In the genomic region with DNA sequence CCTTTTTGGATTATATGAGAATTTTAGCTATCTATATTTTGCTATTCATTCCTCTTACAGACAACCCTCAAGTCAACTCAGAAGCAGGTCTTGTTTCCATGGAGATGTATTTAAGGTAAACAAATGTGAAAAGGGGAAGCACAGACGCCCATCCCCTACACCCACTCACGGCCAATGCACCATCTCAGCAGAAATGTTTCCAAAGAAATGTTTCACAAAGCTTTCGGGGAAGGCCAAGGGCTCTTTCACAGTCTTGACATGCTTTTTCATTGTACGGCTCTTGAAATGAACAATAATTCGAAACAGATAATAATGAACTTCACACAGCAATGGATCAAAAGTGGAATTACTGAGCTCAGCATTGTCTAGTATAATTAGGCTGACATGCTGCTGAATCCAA, we compare ENCODE assay signal across 1 cellular context.
TF ChIP-seq lines count a peak whose summit lies in the region.

No MANE protein-coding gene starts in this region.

TF ChIP-seq in GM23338, 12 proteins besides CTCF, POLR2A, EP300 and RAD21 (continued from another document):
- TF ChIP-seq ZNF462 (CRISPR knock-in tag; IDR thresholded peaks at IDR 0.05) (no peak), EZH2phosphoT487 (IDR thresholded peaks at IDR 0.05; ENCODE audit: unreplicated experiment) (no peak), POLR2AphosphoS5 (IDR thresholded peaks at IDR 0.05; ENCODE audit: low read depth) (no peak), ZNF331 (CRISPR knock-in tag; IDR thresholded peaks at IDR 0.05; ENCODE audit: low read depth) (no peak)
- TF ChIP-seq, protein P1, sequence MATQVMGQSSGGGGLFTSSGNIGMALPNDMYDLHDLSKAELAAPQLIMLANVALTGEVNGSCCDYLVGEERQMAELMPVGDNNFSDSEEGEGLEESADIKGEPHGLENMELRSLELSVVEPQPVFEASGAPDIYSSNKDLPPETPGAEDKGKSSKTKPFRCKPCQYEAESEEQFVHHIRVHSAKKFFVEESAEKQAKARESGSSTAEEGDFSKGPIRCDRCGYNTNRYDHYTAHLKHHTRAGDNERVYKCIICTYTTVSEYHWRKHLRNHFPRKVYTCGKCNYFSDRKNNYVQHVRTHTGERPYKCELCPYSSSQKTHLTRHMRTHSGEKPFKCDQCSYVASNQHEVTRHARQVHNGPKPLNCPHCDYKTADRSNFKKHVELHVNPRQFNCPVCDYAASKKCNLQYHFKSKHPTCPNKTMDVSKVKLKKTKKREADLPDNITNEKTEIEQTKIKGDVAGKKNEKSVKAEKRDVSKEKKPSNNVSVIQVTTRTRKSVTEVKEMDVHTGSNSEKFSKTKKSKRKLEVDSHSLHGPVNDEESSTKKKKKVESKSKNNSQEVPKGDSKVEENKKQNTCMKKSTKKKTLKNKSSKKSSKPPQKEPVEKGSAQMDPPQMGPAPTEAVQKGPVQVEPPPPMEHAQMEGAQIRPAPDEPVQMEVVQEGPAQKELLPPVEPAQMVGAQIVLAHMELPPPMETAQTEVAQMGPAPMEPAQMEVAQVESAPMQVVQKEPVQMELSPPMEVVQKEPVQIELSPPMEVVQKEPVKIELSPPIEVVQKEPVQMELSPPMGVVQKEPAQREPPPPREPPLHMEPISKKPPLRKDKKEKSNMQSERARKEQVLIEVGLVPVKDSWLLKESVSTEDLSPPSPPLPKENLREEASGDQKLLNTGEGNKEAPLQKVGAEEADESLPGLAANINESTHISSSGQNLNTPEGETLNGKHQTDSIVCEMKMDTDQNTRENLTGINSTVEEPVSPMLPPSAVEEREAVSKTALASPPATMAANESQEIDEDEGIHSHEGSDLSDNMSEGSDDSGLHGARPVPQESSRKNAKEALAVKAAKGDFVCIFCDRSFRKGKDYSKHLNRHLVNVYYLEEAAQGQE (IDR thresholded peaks at IDR 0.05; ENCODE audit: unreplicated experiment) = no peak
